ENCODE assay signal across 11 cellular contexts in the genomic region with DNA sequence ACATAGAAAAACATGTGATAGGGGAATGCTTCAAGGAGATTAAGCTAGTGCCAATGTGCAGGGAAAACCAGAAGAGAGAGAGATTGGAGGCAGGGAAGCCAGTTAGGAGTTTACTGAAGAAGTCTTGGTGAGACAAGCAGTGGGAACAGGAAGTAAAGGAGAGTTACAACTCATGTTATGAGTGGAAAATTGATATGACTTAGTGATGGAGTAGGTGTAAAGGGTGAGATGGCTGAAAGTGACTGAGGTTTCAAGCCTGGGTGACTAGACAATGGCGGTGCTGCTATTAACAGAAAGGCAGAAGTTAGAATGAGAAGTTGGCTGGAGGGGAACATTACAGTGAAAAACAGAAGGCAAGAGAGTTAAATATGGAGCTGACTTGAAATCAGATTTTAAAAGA. TPM values are rescaled to one million over a fixed set of nuclear protein-coding genes. Genes with fewer than 3 reads are reported as not detected.
A peak's percentile ranks its signal among the peaks of the same experiment; 100 is the strongest.
DNase-seq lines count a peak whose midpoint lies in the region; ATAC-seq and TF ChIP-seq lines count a peak whose summit lies in the region.
"Had no signal": no experiment of that assay in that cellular context is flagged by ENCODE, and none has a peak within 500 bp of the region (broad histone marks: within the 10 kb centered on the region; RNA-seq: fewer than 3 reads in every experiment).

No MANE protein-coding gene starts in this region.

- H3K4me1 Mint-ChIP-seq in activated CD8-positive, alpha-beta T cell treated with anti-CD3 and anti-CD28 coated beads for 36 hours (ENCODE audit: low read depth) = peaks cover 42% of the 10 kb centered on the region
- H3K4me1 Mint-ChIP-seq in activated CD8-positive, alpha-beta T cell treated with anti-CD3 and anti-CD28 coated beads, Interleukin-2, amount 10 ng/mL, durations not matched to agents 7 days and 5 days (ENCODE audit: low read depth) = peaks cover 36% of the 10 kb centered on the region
- H3K4me1 Mint-ChIP-seq in naive thymus-derived CD4-positive, alpha-beta T cell = peaks cover 16 to 41% (median 17%) of the 10 kb centered on the region in 7 donors

- H3K4me1 ChIP-seq in naive thymus-derived CD4-positive, alpha-beta T cell (ENCODE audit: control insufficient read depth in 2 of 2, insufficient read depth in 2 of 2, low read length in 2 of 2) = peaks cover 0 to 13% of the 10 kb centered on the region in 2 donors
- H3K4me1 ChIP-seq in colonic mucosa = no peaks in the 10 kb centered on the region

- no peak overlapping the region for H3K9ac ChIP-seq in colonic mucosa (ENCODE audit: low read depth in 2 of 2, low read length in 2 of 2)

- H3K27ac ChIP-seq in naive thymus-derived CD4-positive, alpha-beta T cell (ENCODE audit: low read depth, low read length) = no peak overlapping the region
- no peak overlapping the region for H3K27ac ChIP-seq in colonic mucosa
- H3K27ac ChIP-seq: hepatocyte had no signal

- H3K9me3 Mint-ChIP-seq in activated CD8-positive, alpha-beta T cell treated with anti-CD3 and anti-CD28 coated beads for 36 hours = no peaks in the 10 kb centered on the region
- no peaks in the 10 kb centered on the region for H3K9me3 Mint-ChIP-seq in activated CD8-positive, alpha-beta T cell treated with anti-CD3 and anti-CD28 coated beads, Interleukin-2, amount 10 ng/mL, durations not matched to agents 7 days and 5 days (ENCODE audit: insufficient read depth)
- peaks cover 0 to 14% (median 0%) of the 10 kb centered on the region in 11 donors for H3K9me3 Mint-ChIP-seq in naive thymus-derived CD4-positive, alpha-beta T cell

- peak; percentile 73 for ATAC-seq in activated CD8-positive, alpha-beta T cell treated with anti-CD3 and anti-CD28 coated beads for 36 hours
- no peak for ATAC-seq in activated CD8-positive, alpha-beta T cell treated with anti-CD3 and anti-CD28 coated beads, Interleukin-2, amount 10 ng/mL, durations not matched to agents 7 days and 5 days
- ATAC-seq in GM21447 (IDR thresholded peaks at IDR 0.05; ENCODE audit: unreplicated experiment) = peak; percentile 64
- peak; percentile 69 for ATAC-seq in HG03342 (IDR thresholded peaks at IDR 0.05; ENCODE audit: unreplicated experiment)
- ATAC-seq in naive thymus-derived CD4-positive, alpha-beta T cell = peak; percentile 45
- no peak for ATAC-seq in omental fat pad (ENCODE audit: low FRiP score)
- ATAC-seq: Panc1 had no signal

- H3K27me3 Mint-ChIP-seq in activated CD8-positive, alpha-beta T cell treated with anti-CD3 and anti-CD28 coated beads for 36 hours = peaks cover 2% of the 10 kb centered on the region
- no peaks in the 10 kb centered on the region for H3K27me3 Mint-ChIP-seq in activated CD8-positive, alpha-beta T cell treated with anti-CD3 and anti-CD28 coated beads, Interleukin-2, amount 10 ng/mL, durations not matched to agents 7 days and 5 days (ENCODE audit: low read depth)
- H3K27me3 Mint-ChIP-seq in naive thymus-derived CD4-positive, alpha-beta T cell = peaks cover 0 to 10% (median 8%) of the 10 kb centered on the region in 5 donors

- CTCF ChIA-PET in activated CD8-positive, alpha-beta T cell treated with anti-CD3 and anti-CD28 coated beads for 36 hours (lab: Charles Lee) = interaction anchor here (0.9 to 3.1 kb wide), 4 partner anchors 14 to 88 kb away, joined by 3 to 10 read pairs (median 4); a partner anchor contains a TSS
- CTCF ChIA-PET in activated CD8-positive, alpha-beta T cell treated with anti-CD3 and anti-CD28 coated beads, Interleukin-2, amount 10 ng/mL, durations not matched to agents 7 days and 5 days (lab: Charles Lee) = interaction anchor here (16.0 kb wide), 1 partner anchor 15 kb away, joined by 231 read pairs; no protein-coding TSS in a partner anchor
- CTCF ChIA-PET in naive thymus-derived CD4-positive, alpha-beta T cell (lab: Charles Lee) = no interaction called here

- H3K4me3 ChIP-seq in naive thymus-derived CD4-positive, alpha-beta T cell (ENCODE audit: low read length) = no peak overlapping the region
- H3K4me3 ChIP-seq in colonic mucosa = no peak overlapping the region
- H3K4me3 ChIP-seq: hepatocyte had no signal

- DNase-seq in activated CD8-positive, alpha-beta T cell treated with anti-CD3 and anti-CD28 coated beads for 36 hours = peak; percentile 43
- DNase-seq in activated CD8-positive, alpha-beta T cell treated with anti-CD3 and anti-CD28 coated beads, Interleukin-2, amount 10 ng/mL, durations not matched to agents 7 days and 5 days = no peak
- DNase-seq in naive thymus-derived CD4-positive, alpha-beta T cell = no peak
- no peak for DNase-seq in colonic mucosa
- no peak for DNase-seq in DMS153 treated with DMSO at 0.1 percent for 48 hours (lab: John Stamatoyannopoulos, UW; ENCODE audit: unreplicated experiment)
- DNase-seq in omental fat pad (ENCODE audit: low spot score) = no peak
- DNase-seq: occipital lobe had no signal

- no peaks in the 10 kb centered on the region for H3K27me3 ChIP-seq in naive thymus-derived CD4-positive, alpha-beta T cell (ENCODE audit: control insufficient read depth in 2 of 2, insufficient read depth in 2 of 2, low read length in 2 of 2)
- no peaks in the 10 kb centered on the region for H3K27me3 ChIP-seq in colonic mucosa
- H3K27me3 ChIP-seq: hepatocyte had no signal

- POLR2A ChIA-PET in activated CD8-positive, alpha-beta T cell treated with anti-CD3 and anti-CD28 coated beads for 36 hours (lab: Charles Lee) = interaction anchor here (0.6 to 0.7 kb wide), 2 partner anchors 29 to 44 kb away, joined by 3 read pairs; no protein-coding TSS in a partner anchor
- POLR2A ChIA-PET in activated CD8-positive, alpha-beta T cell treated with anti-CD3 and anti-CD28 coated beads, Interleukin-2, amount 10 ng/mL, durations not matched to agents 7 days and 5 days (lab: Charles Lee) = interaction anchor here (0.8 kb wide), 1 partner anchor 14 kb away, joined by 3 read pairs; no protein-coding TSS in a partner anchor
- POLR2A ChIA-PET in naive thymus-derived CD4-positive, alpha-beta T cell (lab: Charles Lee) = interaction anchor here (0.6 kb wide), 2 partner anchors 197 to 1546 kb away, joined by 3 to 5 read pairs; no protein-coding TSS in a partner anchor

- no peaks in the 10 kb centered on the region for H3K36me3 ChIP-seq in naive thymus-derived CD4-positive, alpha-beta T cell (ENCODE audit: control insufficient read depth in 2 of 3, insufficient read depth in 3 of 3, low read length in 3 of 3)
- no peaks in the 10 kb centered on the region for H3K36me3 ChIP-seq in colonic mucosa

- intact Hi-C loops in activated CD8-positive, alpha-beta T cell treated with anti-CD3 and anti-CD28 coated beads for 36 hours (cut with micrococcal nuclease) = no loop called here
- intact Hi-C loops in naive thymus-derived CD4-positive, alpha-beta T cell (cut with micrococcal nuclease) = loop anchor here (2.0 to 5.0 kb wide), 2 partner anchors 14 to 1279 kb away; a partner anchor contains a TSS
- intact Hi-C loops in colonic mucosa (cut with DNase I) = no loop called here

- no peak overlapping the region for H3K27ac Mint-ChIP-seq in activated CD8-positive, alpha-beta T cell treated with anti-CD3 and anti-CD28 coated beads for 36 hours
- no peak overlapping the region for H3K27ac Mint-ChIP-seq in activated CD8-positive, alpha-beta T cell treated with anti-CD3 and anti-CD28 coated beads, Interleukin-2, amount 10 ng/mL, durations not matched to agents 7 days and 5 days
- H3K27ac Mint-ChIP-seq in naive thymus-derived CD4-positive, alpha-beta T cell = no peak overlapping the region

- H3K4me3 Mint-ChIP-seq in activated CD8-positive, alpha-beta T cell treated with anti-CD3 and anti-CD28 coated beads for 36 hours = no peak overlapping the region
- H3K4me3 Mint-ChIP-seq in activated CD8-positive, alpha-beta T cell treated with anti-CD3 and anti-CD28 coated beads, Interleukin-2, amount 10 ng/mL, durations not matched to agents 7 days and 5 days = no peak overlapping the region
- H3K4me3 Mint-ChIP-seq in naive thymus-derived CD4-positive, alpha-beta T cell = no peak overlapping the region

- no peaks in the 10 kb centered on the region for H3K9me3 ChIP-seq in naive thymus-derived CD4-positive, alpha-beta T cell (ENCODE audit: control insufficient read depth in 2 of 3, low read length in 3 of 3)
- no peaks in the 10 kb centered on the region for H3K9me3 ChIP-seq in colonic mucosa

- H3K36me3 Mint-ChIP-seq in activated CD8-positive, alpha-beta T cell treated with anti-CD3 and anti-CD28 coated beads for 36 hours (ENCODE audit: low read depth) = peaks cover 2% of the 10 kb centered on the region
- H3K36me3 Mint-ChIP-seq in activated CD8-positive, alpha-beta T cell treated with anti-CD3 and anti-CD28 coated beads, Interleukin-2, amount 10 ng/mL, durations not matched to agents 7 days and 5 days (ENCODE audit: low read depth) = peaks cover 5% of the 10 kb centered on the region
- peaks cover 0 to 10% (median 0%) of the 10 kb centered on the region in 5 donors for H3K36me3 Mint-ChIP-seq in naive thymus-derived CD4-positive, alpha-beta T cell

- TF ChIP-seq CTCF in activated CD8-positive, alpha-beta T cell treated with anti-CD3 and anti-CD28 coated beads for 36 hours (IDR thresholded peaks at IDR 0.05) = no peak
- TF ChIP-seq CTCF in colonic mucosa (IDR thresholded peaks at IDR 0.05) (no peak), omental fat pad (IDR thresholded peaks at IDR 0.05) (no peak)

RNA-seq across cellular contexts. Expression of a gene that starts 16.5 kb away (rescaled TPM):
- total RNA-seq in activated CD8-positive, alpha-beta T cell treated with anti-CD3 and anti-CD28 coated beads for 36 hours = 10 to 100 TPM; 15.0 to 16.6 TPM
- total RNA-seq in activated CD8-positive, alpha-beta T cell treated with anti-CD3 and anti-CD28 coated beads, Interleukin-2, amount 10 ng/mL, durations not matched to agents 7 days and 5 days = 10 to 100 TPM; 32.4 to 35.9 TPM
- 10 to 100 TPM in 4 of 5 experiments, 1 to 10 TPM in 1; 7.0 to 39.5 (median 32.9) TPM for total RNA-seq in naive thymus-derived CD4-positive, alpha-beta T cell
- polyA plus RNA-seq in naive thymus-derived CD4-positive, alpha-beta T cell = 10 to 100 TPM; 11.8 to 24.2 TPM
- total RNA-seq in colonic mucosa (10 to 100 TPM; 20.9 to 26.5 TPM), omental fat pad (10 to 100 TPM; 16.0 to 39.4 (median 30.5) TPM)

RNA-seq across cellular contexts. Expression of a gene that starts 17.3 kb away (rescaled TPM):
- total RNA-seq in activated CD8-positive, alpha-beta T cell treated with anti-CD3 and anti-CD28 coated beads for 36 hours = under 1 TPM; 0.38 to 0.60 TPM
- total RNA-seq in activated CD8-positive, alpha-beta T cell treated with anti-CD3 and anti-CD28 coated beads, Interleukin-2, amount 10 ng/mL, durations not matched to agents 7 days and 5 days = under 1 TPM; 0.21 to 0.23 TPM
- total RNA-seq in naive thymus-derived CD4-positive, alpha-beta T cell = 1 to 10 TPM in 2 of 5 experiments, under 1 TPM in 3; 0.50 to 6.9 (median 0.81) TPM
- under 1 TPM in 1 of 2 donors, not detected in 1; 0.17 TPM for polyA plus RNA-seq in naive thymus-derived CD4-positive, alpha-beta T cell
- total RNA-seq in colonic mucosa (1 to 10 TPM; 2.9 to 4.7 TPM), omental fat pad (10 to 100 TPM in 2 of 4 donors, 1 to 10 TPM in 2; 7.5 to 12.4 (median 9.1) TPM)

RNA-seq across cellular contexts. Expression of a gene that starts 41.3 kb away (rescaled TPM):
- total RNA-seq in activated CD8-positive, alpha-beta T cell treated with anti-CD3 and anti-CD28 coated beads for 36 hours = 10 to 100 TPM; 42.0 to 45.0 TPM
- 10 to 100 TPM; 48.0 to 49.4 TPM for total RNA-seq in activated CD8-positive, alpha-beta T cell treated with anti-CD3 and anti-CD28 coated beads, Interleukin-2, amount 10 ng/mL, durations not matched to agents 7 days and 5 days
- 10 to 100 TPM; 16.9 to 46.2 (median 37.7) TPM for total RNA-seq in naive thymus-derived CD4-positive, alpha-beta T cell
- polyA plus RNA-seq in naive thymus-derived CD4-positive, alpha-beta T cell = 10 to 100 TPM; 22.4 to 22.6 TPM
- total RNA-seq in colonic mucosa = 10 to 100 TPM; 26.3 to 41.5 TPM
- total RNA-seq in omental fat pad = 10 to 100 TPM; 30.7 to 45.6 (median 36.8) TPM

RNA-seq across cellular contexts. Expression of a gene that starts 41.6 kb away (rescaled TPM):
- 10 to 100 TPM; 90.8 to 92.7 TPM for total RNA-seq in activated CD8-positive, alpha-beta T cell treated with anti-CD3 and anti-CD28 coated beads for 36 hours
- total RNA-seq in activated CD8-positive, alpha-beta T cell treated with anti-CD3 and anti-CD28 coated beads, Interleukin-2, amount 10 ng/mL, durations not matched to agents 7 days and 5 days = 100 to 1,000 TPM; 119 to 123 TPM
- total RNA-seq in naive thymus-derived CD4-positive, alpha-beta T cell = 100 to 1,000 TPM; 121 to 160 (median 144) TPM
- polyA plus RNA-seq in naive thymus-derived CD4-positive, alpha-beta T cell = 10 to 100 TPM; 69.7 to 73.6 TPM
- total RNA-seq in colonic mucosa (100 to 1,000 TPM; 107 to 212 TPM), omental fat pad (100 to 1,000 TPM; 120 to 157 (median 146) TPM)

RNA-seq across cellular contexts. Expression of a gene that starts 45.0 kb away (rescaled TPM):
- under 1 TPM; 0.50 to 0.96 TPM for total RNA-seq in activated CD8-positive, alpha-beta T cell treated with anti-CD3 and anti-CD28 coated beads for 36 hours
- total RNA-seq in activated CD8-positive, alpha-beta T cell treated with anti-CD3 and anti-CD28 coated beads, Interleukin-2, amount 10 ng/mL, durations not matched to agents 7 days and 5 days = under 1 TPM; 0.18 TPM
- under 1 TPM; 0.13 to 0.95 (median 0.59) TPM for total RNA-seq in naive thymus-derived CD4-positive, alpha-beta T cell
- polyA plus RNA-seq in naive thymus-derived CD4-positive, alpha-beta T cell = not detected
- total RNA-seq in colonic mucosa (10 to 100 TPM; 34.2 to 36.8 TPM), omental fat pad (not detected)
- total RNA-seq: occipital lobe had no signal
- polyA plus RNA-seq: hepatocyte had no signal

Comparison
In these comparisons a context has a peak if more than half of its experiments do, and no peak if none do; other contexts are left out.
1. ATAC-seq: peak in activated CD8-positive, alpha-beta T cell treated with anti-CD3 and anti-CD28 coated beads for 36 hours (single experiment), GM21447 (single experiment), HG03342 (single experiment) and naive thymus-derived CD4-positive, alpha-beta T cell (single experiment); none in activated CD8-positive, alpha-beta T cell treated with anti-CD3 and anti-CD28 coated beads, Interleukin-2, amount 10 ng/mL, durations not matched to agents 7 days and 5 days (single experiment) and omental fat pad (single experiment).
2. intact Hi-C loops: an anchor here in naive thymus-derived CD4-positive, alpha-beta T cell (2.0 to 5.0 kb wide); none called in activated CD8-positive, alpha-beta T cell treated with anti-CD3 and anti-CD28 coated beads for 36 hours and colonic mucosa.